ENCODE assay signal across 14 cellular contexts in the genomic region with DNA sequence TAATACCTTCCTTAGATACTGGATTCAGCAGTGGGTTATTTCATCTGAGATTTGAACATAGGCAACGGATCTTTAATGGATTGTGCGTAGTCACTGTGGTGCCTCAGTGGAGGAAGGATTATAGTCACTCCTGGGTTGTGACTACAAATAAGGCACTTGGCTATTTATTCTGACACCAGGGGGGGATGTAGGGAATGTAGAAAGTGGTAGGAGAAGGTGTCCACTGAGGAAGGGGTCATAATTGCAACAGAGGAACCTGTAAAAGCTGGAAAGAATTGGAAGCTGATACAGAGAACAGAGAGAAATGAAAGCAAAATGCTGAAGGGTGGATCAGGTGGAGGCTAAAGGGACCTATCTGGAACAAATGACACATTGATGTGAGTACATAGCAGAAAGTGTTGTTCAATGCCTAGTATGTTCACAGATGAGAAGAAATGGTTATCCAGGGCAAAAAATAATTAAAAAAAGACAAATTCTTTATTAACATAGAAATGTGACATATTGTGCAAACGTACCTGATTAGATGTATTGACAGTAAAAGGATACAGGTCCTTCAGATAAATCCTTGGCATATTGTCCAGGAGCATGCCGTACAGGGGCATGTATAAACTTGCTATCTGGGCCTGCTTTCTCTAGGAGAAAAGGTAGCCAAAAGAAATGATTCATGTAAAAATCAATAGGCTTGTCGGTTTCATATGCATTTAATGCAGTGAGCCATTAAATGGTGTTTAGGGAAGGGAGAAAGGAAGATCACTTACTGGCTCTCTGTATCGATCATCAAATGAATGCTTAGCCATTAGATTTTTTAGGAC.
DNase-seq lines count a peak whose midpoint lies in the region; ATAC-seq, FAIRE-seq and TF ChIP-seq lines count a peak whose summit lies in the region.
"Had no signal": no experiment of that assay in that cellular context is flagged by ENCODE, and none has a peak within 500 bp of the region (broad histone marks: within the 10 kb centered on the region; RNA-seq: fewer than 3 reads in every experiment).

No MANE protein-coding gene starts in this region.

- no peak overlapping the region for H3K4me3 Mint-ChIP-seq in activated CD8-positive, alpha-beta T cell treated with anti-CD3 and anti-CD28 coated beads for 36 hours
- no peak overlapping the region for H3K4me3 Mint-ChIP-seq in activated CD8-positive, alpha-beta T cell treated with anti-CD3 and anti-CD28 coated beads, Interleukin-2, amount 10 ng/mL, durations not matched to agents 7 days and 5 days
- no peak overlapping the region for H3K4me3 Mint-ChIP-seq in stimulated activated effector memory CD8-positive, alpha-beta T cell treated with anti-CD3 and anti-CD28 coated beads, Interleukin-12 subunit alpha, Interleukin-12 subunit beta, amount 100 ng/mL, for 72 hours
- H3K4me3 Mint-ChIP-seq: B cell, type B pancreatic cell had no signal

- no peak overlapping the region for H3K27ac ChIP-seq in psoas muscle
- H3K27ac ChIP-seq: right lobe of liver had no signal

- TF ChIP-seq CTCF in activated CD8-positive, alpha-beta T cell treated with anti-CD3 and anti-CD28 coated beads for 36 hours (IDR thresholded peaks at IDR 0.05): no peak
- no peak for TF ChIP-seq CTCF in psoas muscle (IDR thresholded peaks at IDR 0.05)

- peaks cover 2% of the 10 kb centered on the region for H3K9me3 Mint-ChIP-seq in activated CD8-positive, alpha-beta T cell treated with anti-CD3 and anti-CD28 coated beads for 36 hours
- H3K9me3 Mint-ChIP-seq in activated CD8-positive, alpha-beta T cell treated with anti-CD3 and anti-CD28 coated beads, Interleukin-2, amount 10 ng/mL, durations not matched to agents 7 days and 5 days (ENCODE audit: insufficient read depth): no peaks in the 10 kb centered on the region
- H3K9me3 Mint-ChIP-seq in stimulated activated effector memory CD8-positive, alpha-beta T cell treated with anti-CD3 and anti-CD28 coated beads, Interleukin-12 subunit alpha, Interleukin-12 subunit beta, amount 100 ng/mL, for 72 hours: no peaks in the 10 kb centered on the region

- H3K4me3 ChIP-seq in psoas muscle: no peak overlapping the region
- H3K4me3 ChIP-seq: right lobe of liver had no signal

- peaks cover 58% of the 10 kb centered on the region for H3K36me3 Mint-ChIP-seq in activated CD8-positive, alpha-beta T cell treated with anti-CD3 and anti-CD28 coated beads for 36 hours (ENCODE audit: low read depth)
- peaks cover 78% of the 10 kb centered on the region for H3K36me3 Mint-ChIP-seq in activated CD8-positive, alpha-beta T cell treated with anti-CD3 and anti-CD28 coated beads, Interleukin-2, amount 10 ng/mL, durations not matched to agents 7 days and 5 days (ENCODE audit: low read depth)
- peaks cover 83% of the 10 kb centered on the region for H3K36me3 Mint-ChIP-seq in stimulated activated effector memory CD8-positive, alpha-beta T cell treated with anti-CD3 and anti-CD28 coated beads, Interleukin-12 subunit alpha, Interleukin-12 subunit beta, amount 100 ng/mL, for 72 hours
- H3K36me3 Mint-ChIP-seq: type B pancreatic cell had no signal

- TF ChIP-seq POLR2A in GM12892 (IDR thresholded peaks at IDR 0.05; ENCODE audit: low read depth, low read length): no peak

- H3K36me3 ChIP-seq in psoas muscle (ENCODE audit: insufficient read depth in 1 of 2, low read depth in 1 of 2): peaks cover 0 to 6% of the 10 kb centered on the region in 2 donors
- H3K36me3 ChIP-seq: right lobe of liver had no signal

- H3K27me3 Mint-ChIP-seq in activated CD8-positive, alpha-beta T cell treated with anti-CD3 and anti-CD28 coated beads for 36 hours: no peaks in the 10 kb centered on the region
- no peaks in the 10 kb centered on the region for H3K27me3 Mint-ChIP-seq in activated CD8-positive, alpha-beta T cell treated with anti-CD3 and anti-CD28 coated beads, Interleukin-2, amount 10 ng/mL, durations not matched to agents 7 days and 5 days (ENCODE audit: low read depth)
- H3K27me3 Mint-ChIP-seq: B cell, type B pancreatic cell had no signal

- POLR2A ChIA-PET in activated CD8-positive, alpha-beta T cell treated with anti-CD3 and anti-CD28 coated beads for 36 hours (lab: Charles Lee): no interaction called here
- POLR2A ChIA-PET in activated CD8-positive, alpha-beta T cell treated with anti-CD3 and anti-CD28 coated beads, Interleukin-2, amount 10 ng/mL, durations not matched to agents 7 days and 5 days (lab: Charles Lee): no interaction called here

- H3K4me1 Mint-ChIP-seq in activated CD8-positive, alpha-beta T cell treated with anti-CD3 and anti-CD28 coated beads for 36 hours (ENCODE audit: low read depth): no peaks in the 10 kb centered on the region
- no peaks in the 10 kb centered on the region for H3K4me1 Mint-ChIP-seq in activated CD8-positive, alpha-beta T cell treated with anti-CD3 and anti-CD28 coated beads, Interleukin-2, amount 10 ng/mL, durations not matched to agents 7 days and 5 days (ENCODE audit: low read depth)
- H3K4me1 Mint-ChIP-seq in stimulated activated effector memory CD8-positive, alpha-beta T cell treated with anti-CD3 and anti-CD28 coated beads, Interleukin-12 subunit alpha, Interleukin-12 subunit beta, amount 100 ng/mL, for 72 hours: no peaks in the 10 kb centered on the region
- H3K4me1 Mint-ChIP-seq: B cell had no signal

- no peak for FAIRE-seq in GM12892 (lab: Jason Lieb, UNC)

- 87 to 95% (median 95%) methylated on average over 6 of the region's 6 CpGs for WGBS in psoas muscle, 3 donors

- intact Hi-C loops in activated CD8-positive, alpha-beta T cell treated with anti-CD3 and anti-CD28 coated beads for 36 hours (cut with micrococcal nuclease): no loop called here
- intact Hi-C loops in psoas muscle (cut with DNase I): no loop called here

- CTCF ChIA-PET in activated CD8-positive, alpha-beta T cell treated with anti-CD3 and anti-CD28 coated beads for 36 hours (lab: Charles Lee): interaction anchor here (0.9 to 1.0 kb wide), 2 partner anchors 13 to 29 kb away, joined by 3 to 4 read pairs; no protein-coding TSS in a partner anchor
- CTCF ChIA-PET in activated CD8-positive, alpha-beta T cell treated with anti-CD3 and anti-CD28 coated beads, Interleukin-2, amount 10 ng/mL, durations not matched to agents 7 days and 5 days (lab: Charles Lee): interaction anchor here (0.6 kb wide), 1 partner anchor 14 kb away, joined by 3 read pairs; no protein-coding TSS in a partner anchor

- DNase-seq in activated CD8-positive, alpha-beta T cell treated with anti-CD3 and anti-CD28 coated beads for 36 hours: no peak
- DNase-seq in activated CD8-positive, alpha-beta T cell treated with anti-CD3 and anti-CD28 coated beads, Interleukin-2, amount 10 ng/mL, durations not matched to agents 7 days and 5 days: no peak
- DNase-seq in NCI-H446 treated with DMSO at 0.1 percent for 48 hours (lab: John Stamatoyannopoulos, UW) (peak; percentile 85), dermis microvascular lymphatic vessel endothelial cell (ENCODE audit: low read depth in 2 of 2) (peak; percentile 9 to 48), SIG-M5 (lab: John Stamatoyannopoulos, UW) (no peak), GM12892 (ENCODE audit: insufficient read length) (no peak), psoas muscle (no peak)
- no peak for DNase-seq in stimulated activated effector memory CD8-positive, alpha-beta T cell treated with anti-CD3 and anti-CD28 coated beads, Interleukin-12 subunit alpha, Interleukin-12 subunit beta, amount 100 ng/mL, for 72 hours (ENCODE audit: low spot score in 2 of 2)
- DNase-seq: activated CD8-positive, alpha-beta memory T cell treated with anti-CD3 and anti-CD28 coated beads for 24 hours; amygdala; NCI-H524; right lobe of liver had no signal

- H3K27me3 ChIP-seq in psoas muscle (ENCODE audit: insufficient read depth in 3 of 3, low read length in 2 of 3): no peaks in the 10 kb centered on the region
- H3K27me3 ChIP-seq: right lobe of liver had no signal

- H3K4me1 ChIP-seq in psoas muscle: no peaks in the 10 kb centered on the region
- H3K4me1 ChIP-seq: right lobe of liver had no signal

- H3K9me3 ChIP-seq in psoas muscle: no peaks in the 10 kb centered on the region
- H3K9me3 ChIP-seq: right lobe of liver had no signal

- no peak for ATAC-seq in activated CD8-positive, alpha-beta T cell treated with anti-CD3 and anti-CD28 coated beads for 36 hours
- ATAC-seq in activated CD8-positive, alpha-beta T cell treated with anti-CD3 and anti-CD28 coated beads, Interleukin-2, amount 10 ng/mL, durations not matched to agents 7 days and 5 days: no peak
- no peak for ATAC-seq in stimulated activated effector memory CD8-positive, alpha-beta T cell treated with anti-CD3 and anti-CD28 coated beads, Interleukin-12 subunit alpha, Interleukin-12 subunit beta, amount 100 ng/mL, for 72 hours
- ATAC-seq in psoas muscle: no peak
- ATAC-seq: right lobe of liver had no signal

- H3K27ac Mint-ChIP-seq in activated CD8-positive, alpha-beta T cell treated with anti-CD3 and anti-CD28 coated beads for 36 hours: peak overlapping the region; percentile 22
- no peak overlapping the region for H3K27ac Mint-ChIP-seq in activated CD8-positive, alpha-beta T cell treated with anti-CD3 and anti-CD28 coated beads, Interleukin-2, amount 10 ng/mL, durations not matched to agents 7 days and 5 days
- H3K27ac Mint-ChIP-seq in stimulated activated effector memory CD8-positive, alpha-beta T cell treated with anti-CD3 and anti-CD28 coated beads, Interleukin-12 subunit alpha, Interleukin-12 subunit beta, amount 100 ng/mL, for 72 hours: peak overlapping the region; percentile 85
- H3K27ac Mint-ChIP-seq: B cell, type B pancreatic cell had no signal

Comparison
In these comparisons a context has a peak if more than half of its experiments do, and no peak if none do; other contexts are left out.
1. DNase-seq: peak in NCI-H446 treated with DMSO at 0.1 percent for 48 hours (single experiment) and dermis microvascular lymphatic vessel endothelial cell (2 of 2); none in activated CD8-positive, alpha-beta T cell treated with anti-CD3 and anti-CD28 coated beads for 36 hours (single experiment), activated CD8-positive, alpha-beta T cell treated with anti-CD3 and anti-CD28 coated beads, Interleukin-2, amount 10 ng/mL, durations not matched to agents 7 days and 5 days (single experiment), stimulated activated effector memory CD8-positive, alpha-beta T cell treated with anti-CD3 and anti-CD28 coated beads, Interleukin-12 subunit alpha, Interleukin-12 subunit beta, amount 100 ng/mL, for 72 hours (0 of 2), SIG-M5 (single experiment), GM12892 (single experiment) and psoas muscle (0 of 2).